ENCODE assay signal across 1 cellular context in the genomic region with DNA sequence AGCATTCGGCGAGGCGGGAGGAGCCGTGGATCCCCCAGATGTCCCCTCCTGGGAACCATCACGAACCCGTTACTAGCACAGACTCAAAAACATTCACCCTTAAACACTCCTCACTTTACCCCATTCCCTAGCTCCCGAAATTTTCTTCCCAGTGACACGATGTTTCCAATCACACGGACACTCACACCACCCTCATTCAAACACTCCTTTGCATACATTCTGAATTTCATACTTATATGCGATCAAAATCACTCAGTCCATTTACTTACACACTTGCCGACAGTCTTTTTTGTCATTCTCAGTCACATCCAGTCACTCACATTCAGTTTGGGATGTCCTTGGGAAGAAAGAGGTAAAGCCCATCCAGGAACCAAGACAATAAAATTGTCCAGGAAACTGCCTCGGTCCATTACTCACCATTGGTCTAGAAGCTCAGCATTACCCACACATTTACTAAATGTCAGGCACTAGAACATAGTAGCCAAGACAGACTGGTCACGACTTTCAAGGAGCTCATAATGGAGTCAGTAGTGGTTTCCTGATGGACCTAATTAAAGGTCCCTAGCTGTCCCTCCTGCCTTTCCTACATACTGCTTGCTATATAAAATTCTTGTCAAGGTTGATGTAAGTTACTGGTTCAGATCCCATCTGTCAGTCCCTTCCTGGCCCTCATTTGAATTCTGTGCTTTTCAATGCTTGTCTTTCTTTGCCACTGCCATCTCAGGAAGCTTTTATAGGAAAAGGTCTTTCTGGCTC.
TF ChIP-seq lines count a peak whose summit lies in the region.

No MANE protein-coding gene starts in this region.

TF ChIP-seq in HepG2, 621 proteins besides CTCF, POLR2A, EP300 and RAD21:
- TF ChIP-seq, protein P1, sequence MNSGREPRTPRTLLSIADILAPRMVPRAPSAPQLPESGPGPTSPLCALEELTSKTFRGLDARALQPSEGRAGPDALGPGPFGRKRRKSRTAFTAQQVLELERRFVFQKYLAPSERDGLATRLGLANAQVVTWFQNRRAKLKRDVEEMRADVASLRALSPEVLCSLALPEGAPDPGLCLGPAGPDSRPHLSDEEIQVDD (CRISPR knock-in tag; IDR thresholded peaks at IDR 0.05; ENCODE audit: borderline replicate concordance), result no peak
- TF ChIP-seq NBN (conservative IDR thresholded peaks at IDR 0.05) (no peak), SIX4 (CRISPR knock-in tag; IDR thresholded peaks at IDR 0.05) (no peak), ZNF644 (CRISPR knock-in tag; IDR thresholded peaks at IDR 0.05; ENCODE audit: low read depth) (no peak), ZNF747 (CRISPR knock-in tag; IDR thresholded peaks at IDR 0.05; ENCODE audit: borderline replicate concordance) (no peak), HMG20A (CRISPR knock-in tag; IDR thresholded peaks at IDR 0.05; ENCODE audit: borderline replicate concordance) (no peak), SAFB2 (CRISPR knock-in tag; IDR thresholded peaks at IDR 0.05; ENCODE audit: borderline replicate concordance, low read depth) (no peak)
- TF ChIP-seq, protein P2, sequence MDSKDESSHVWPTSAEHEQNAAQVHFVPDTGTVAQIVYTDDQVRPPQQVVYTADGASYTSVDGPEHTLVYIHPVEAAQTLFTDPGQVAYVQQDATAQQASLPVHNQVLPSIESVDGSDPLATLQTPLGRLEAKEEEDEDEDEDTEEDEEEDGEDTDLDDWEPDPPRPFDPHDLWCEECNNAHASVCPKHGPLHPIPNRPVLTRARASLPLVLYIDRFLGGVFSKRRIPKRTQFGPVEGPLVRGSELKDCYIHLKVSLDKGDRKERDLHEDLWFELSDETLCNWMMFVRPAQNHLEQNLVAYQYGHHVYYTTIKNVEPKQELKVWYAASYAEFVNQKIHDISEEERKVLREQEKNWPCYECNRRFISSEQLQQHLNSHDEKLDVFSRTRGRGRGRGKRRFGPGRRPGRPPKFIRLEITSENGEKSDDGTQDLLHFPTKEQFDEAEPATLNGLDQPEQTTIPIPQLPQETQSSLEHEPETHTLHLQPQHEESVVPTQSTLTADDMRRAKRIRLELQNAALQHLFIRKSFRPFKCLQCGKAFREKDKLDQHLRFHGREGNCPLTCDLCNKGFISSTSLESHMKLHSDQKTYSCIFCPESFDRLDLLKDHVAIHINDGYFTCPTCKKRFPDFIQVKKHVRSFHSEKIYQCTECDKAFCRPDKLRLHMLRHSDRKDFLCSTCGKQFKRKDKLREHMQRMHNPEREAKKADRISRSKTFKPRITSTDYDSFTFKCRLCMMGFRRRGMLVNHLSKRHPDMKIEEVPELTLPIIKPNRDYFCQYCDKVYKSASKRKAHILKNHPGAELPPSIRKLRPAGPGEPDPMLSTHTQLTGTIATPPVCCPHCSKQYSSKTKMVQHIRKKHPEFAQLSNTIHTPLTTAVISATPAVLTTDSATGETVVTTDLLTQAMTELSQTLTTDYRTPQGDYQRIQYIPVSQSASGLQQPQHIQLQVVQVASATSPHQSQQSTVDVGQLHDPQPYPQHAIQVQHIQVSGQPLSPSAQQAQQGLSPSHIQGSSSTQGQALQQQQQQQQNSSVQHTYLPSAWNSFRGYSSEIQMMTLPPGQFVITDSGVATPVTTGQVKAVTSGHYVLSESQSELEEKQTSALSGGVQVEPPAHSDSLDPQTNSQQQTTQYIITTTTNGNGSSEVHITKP (CRISPR knock-in tag; IDR thresholded peaks at IDR 0.05; ENCODE audit: low read depth), result no peak
